Comparison of ENCODE assay signal across 12 cellular contexts in genomic region chr9:78011037-78011436, GRCh38. TPM values are rescaled to one million over a fixed set of nuclear protein-coding genes. Genes with fewer than 3 reads are reported as not detected.
DNase-seq lines count a peak whose midpoint lies in the region; ATAC-seq and TF ChIP-seq lines count a peak whose summit lies in the region.
"Had no signal": no experiment of that assay in that cellular context is flagged by ENCODE, and none has a peak within 500 bp of the region (broad histone marks: within the 10 kb centered on the region; RNA-seq: fewer than 3 reads in every experiment).

No MANE protein-coding gene starts in this region.

- no peaks in the 10 kb centered on the region for H3K27me3 Mint-ChIP-seq in activated T-cell treated with anti-CD3 and anti-CD28 coated beads, Interleukin-2, amount 50 U/mL, for 72 hours (ENCODE audit: low read depth)
- H3K27me3 Mint-ChIP-seq in activated CD8-positive, alpha-beta T cell treated with anti-CD3 and anti-CD28 coated beads for 36 hours: no peaks in the 10 kb centered on the region

- intact Hi-C loops in activated CD8-positive, alpha-beta T cell treated with anti-CD3 and anti-CD28 coated beads for 36 hours (cut with micrococcal nuclease): no loop called here
- intact Hi-C loops in right cardiac atrium (cut with DNase I): no loop called here

- no peaks in the 10 kb centered on the region for H3K9me3 ChIP-seq in right cardiac atrium (ENCODE audit: control insufficient read depth, low read length)
- no peaks in the 10 kb centered on the region for H3K9me3 ChIP-seq in thoracic aorta

- H3K27ac Mint-ChIP-seq in activated T-cell treated with anti-CD3 and anti-CD28 coated beads, Interleukin-2, amount 50 U/mL, for 72 hours: peak overlapping the region; percentile 93
- peak overlapping the region; percentile 68 for H3K27ac Mint-ChIP-seq in activated CD8-positive, alpha-beta T cell treated with anti-CD3 and anti-CD28 coated beads for 36 hours
- H3K27ac Mint-ChIP-seq: HFFc6 had no signal

- no peak overlapping the region for H3K4me3 ChIP-seq in right cardiac atrium (ENCODE audit: low read length)
- H3K4me3 ChIP-seq in thoracic aorta: no peak overlapping the region

- CTCF ChIA-PET in activated CD8-positive, alpha-beta T cell treated with anti-CD3 and anti-CD28 coated beads for 36 hours (lab: Charles Lee): interaction anchor here (0.7 to 1.9 kb wide), 2 partner anchors 33 to 34 kb away, joined by 4 to 5 read pairs; no protein-coding TSS in a partner anchor

- DNase-seq in activated T-cell treated with anti-CD3 and anti-CD28 coated beads, Interleukin-2, amount 50 U/mL, for 72 hours: no peak
- no peak for DNase-seq in activated T-cell treated with anti-CD3 and anti-CD28 coated beads for 4 hours
- DNase-seq in activated CD8-positive, alpha-beta T cell treated with anti-CD3 and anti-CD28 coated beads for 36 hours: no peak
- DNase-seq in right cardiac atrium: no peak
- DNase-seq in thoracic aorta (ENCODE audit: low spot score): no peak
- DNase-seq in ureter (ENCODE audit: low spot score): no peak
- no peak for DNase-seq in DMS153 (lab: John Stamatoyannopoulos, UW)
- DNase-seq in AG08395 (ENCODE audit: low spot score): no peak
- DNase-seq: HFFc6, NCI-H2171, PC-3, T-helper 9 cell had no signal

- TF ChIP-seq CTCF in activated CD8-positive, alpha-beta T cell treated with anti-CD3 and anti-CD28 coated beads for 36 hours (IDR thresholded peaks at IDR 0.05): no peak
- TF ChIP-seq CTCF in thoracic aorta (IDR thresholded peaks at IDR 0.05): no peak

- H3K27ac ChIP-seq in right cardiac atrium (ENCODE audit: low read length): peak overlapping the region; percentile 19
- peak overlapping the region; percentile 2 to 48 for H3K27ac ChIP-seq in thoracic aorta

- WGBS in right cardiac atrium: 61% methylated on average over 1 of the region's 1 CpG

- no peaks in the 10 kb centered on the region for H3K36me3 Mint-ChIP-seq in activated T-cell treated with anti-CD3 and anti-CD28 coated beads, Interleukin-2, amount 50 U/mL, for 72 hours (ENCODE audit: insufficient read depth in 2 of 2)
- H3K36me3 Mint-ChIP-seq in activated CD8-positive, alpha-beta T cell treated with anti-CD3 and anti-CD28 coated beads for 36 hours (ENCODE audit: low read depth): peaks cover 3% of the 10 kb centered on the region

- POLR2A ChIA-PET in activated CD8-positive, alpha-beta T cell treated with anti-CD3 and anti-CD28 coated beads for 36 hours (lab: Charles Lee): no interaction called here

- H3K36me3 ChIP-seq in thoracic aorta: no peaks in the 10 kb centered on the region

- H3K9me3 Mint-ChIP-seq in activated T-cell treated with anti-CD3 and anti-CD28 coated beads, Interleukin-2, amount 50 U/mL, for 72 hours: no peaks in the 10 kb centered on the region
- no peaks in the 10 kb centered on the region for H3K9me3 Mint-ChIP-seq in activated CD8-positive, alpha-beta T cell treated with anti-CD3 and anti-CD28 coated beads for 36 hours
- H3K9me3 Mint-ChIP-seq: HFFc6 had no signal

- peak overlapping the region; percentile 68 to 81 for H3K4me3 Mint-ChIP-seq in activated T-cell treated with anti-CD3 and anti-CD28 coated beads, Interleukin-2, amount 50 U/mL, for 72 hours
- no peak overlapping the region for H3K4me3 Mint-ChIP-seq in activated CD8-positive, alpha-beta T cell treated with anti-CD3 and anti-CD28 coated beads for 36 hours
- H3K4me3 Mint-ChIP-seq: HFFc6 had no signal

- peaks cover 53% of the 10 kb centered on the region for H3K4me1 Mint-ChIP-seq in activated T-cell treated with anti-CD3 and anti-CD28 coated beads, Interleukin-2, amount 50 U/mL, for 72 hours (ENCODE audit: low read depth)
- H3K4me1 Mint-ChIP-seq in activated CD8-positive, alpha-beta T cell treated with anti-CD3 and anti-CD28 coated beads for 36 hours (ENCODE audit: low read depth): peaks cover 50% of the 10 kb centered on the region

- peak in 1 of 2 donors; percentile 32 for ATAC-seq in activated T-cell treated with anti-CD3 and anti-CD28 coated beads, Interleukin-2, amount 50 U/mL, for 72 hours (replicated peaks in 1 of 2)
- ATAC-seq in activated CD8-positive, alpha-beta T cell treated with anti-CD3 and anti-CD28 coated beads for 36 hours: no peak
- ATAC-seq in right cardiac atrium (peak; percentile 64 to 83), thoracic aorta (ENCODE audit: insufficient number of reproducible peaks, low FRiP score, low read depth) (no peak)
- ATAC-seq: PC-3 had no signal

- no peaks in the 10 kb centered on the region for H3K27me3 ChIP-seq in right cardiac atrium (ENCODE audit: control insufficient read depth, insufficient read depth)
- H3K27me3 ChIP-seq in thoracic aorta (replicated peaks; ENCODE audit: insufficient read depth): no peaks in the 10 kb centered on the region

- H3K4me1 ChIP-seq in right cardiac atrium (ENCODE audit: control insufficient read depth, insufficient read depth, low read length) (peaks cover 3% of the 10 kb centered on the region), thoracic aorta (ENCODE audit: control insufficient read depth in 1 of 2, low read depth in 2 of 2) (peaks cover 40 to 62% of the 10 kb centered on the region in 2 donors)

RNA-seq across cellular contexts. Expression of gene GNAQ, which starts 20.6 kb away (rescaled TPM):
- 10 to 100 TPM; 22.3 to 22.7 TPM for total RNA-seq in activated T-cell treated with anti-CD3 and anti-CD28 coated beads, Interleukin-2, amount 50 U/mL, for 72 hours
- 10 to 100 TPM; 17.8 to 18.1 TPM for total RNA-seq in activated CD8-positive, alpha-beta T cell treated with anti-CD3 and anti-CD28 coated beads for 36 hours
- total RNA-seq in right cardiac atrium (10 to 100 TPM in 3 of 4 donors, 1 to 10 TPM in 1; 9.0 to 18.1 (median 16.9) TPM), thoracic aorta (10 to 100 TPM; 46.0 to 58.8 TPM), ureter (85.8 TPM)
- 6.0 TPM for polyA plus RNA-seq in right cardiac atrium

Comparison
In these comparisons a context has a peak if more than half of its experiments do, and no peak if none do; other contexts are left out.
1. ATAC-seq: peak in right cardiac atrium (2 of 2); none in activated CD8-positive, alpha-beta T cell treated with anti-CD3 and anti-CD28 coated beads for 36 hours (single experiment) and thoracic aorta (single experiment).